10 cellular contexts compared by ENCODE assay signal in the genomic region with DNA sequence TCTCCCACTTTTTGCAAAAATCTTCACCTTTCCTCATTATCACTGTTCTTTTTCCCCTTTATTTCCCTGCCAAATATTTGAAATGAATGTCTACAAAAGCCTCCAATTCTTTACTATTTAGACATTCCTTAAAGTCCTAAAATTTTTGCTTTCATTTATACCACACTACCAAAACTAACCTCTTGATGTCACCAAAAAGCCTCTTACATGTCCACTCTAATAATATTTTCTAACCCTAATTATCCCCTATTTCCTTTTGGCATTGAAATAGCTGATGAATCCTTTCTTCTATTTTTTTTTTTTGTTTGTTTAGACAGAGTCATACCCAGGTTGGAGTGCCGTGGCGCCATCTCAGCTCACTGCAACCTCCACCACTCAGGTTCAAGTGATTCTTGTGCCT. TPM values are rescaled to one million over a fixed set of nuclear protein-coding genes. Genes with fewer than 3 reads are reported as not detected.
A peak's percentile ranks its signal among the peaks of the same experiment; 100 is the strongest.
DNase-seq lines count a peak whose midpoint lies in the region; ATAC-seq, FAIRE-seq and TF ChIP-seq lines count a peak whose summit lies in the region.
"Had no signal": no experiment of that assay in that cellular context is flagged by ENCODE, and none has a peak within 500 bp of the region (broad histone marks: within the 10 kb centered on the region; RNA-seq: fewer than 3 reads in every experiment).

No MANE protein-coding gene starts in this region.

- no peak overlapping the region for H2BK15ac ChIP-seq in IMR-90 (ENCODE audit: low read depth, low read length)

- H3K4me1 ChIP-seq in IMR-90 (ENCODE audit: control insufficient read depth, insufficient read depth, low read length) (no peaks in the 10 kb centered on the region), left lung (no peaks in the 10 kb centered on the region), mucosa of descending colon (ENCODE audit: low read depth) (no peaks in the 10 kb centered on the region)

- FAIRE-seq in TTC549 (lab: Jason Lieb, UNC) = peak; percentile 11

- no peak overlapping the region for H2BK120ac ChIP-seq in IMR-90 (ENCODE audit: low read depth, low read length)

- no peak overlapping the region for H4K5ac ChIP-seq in IMR-90 (ENCODE audit: low read depth, low read length)

- no peak overlapping the region for H2BK5ac ChIP-seq in IMR-90 (ENCODE audit: low read depth, low read length, poor library complexity, severe bottlenecking)

- no TSS peak for BruUV-seq in IMR-90 (replicated peaks; lab: Mats Ljungman, UMichigan)

- H2AK9ac ChIP-seq in IMR-90 (replicated peaks; ENCODE audit: low read depth, low read length, poor library complexity) = no peak overlapping the region

- H3K9me3 ChIP-seq in IMR-90 (ENCODE audit: control insufficient read depth, insufficient read depth, low read length) = no peaks in the 10 kb centered on the region
- no peaks in the 10 kb centered on the region for H3K9me3 ChIP-seq in left lung
- no peaks in the 10 kb centered on the region for H3K9me3 ChIP-seq in mucosa of descending colon

- peak; percentile 54; the same call in 1 of the 2 replicates for ATAC-seq in IMR-90 (ENCODE audit: low read depth)
- peak; percentile 38 for ATAC-seq in left lung
- ATAC-seq in GM18498 (IDR thresholded peaks at IDR 0.05; ENCODE audit: unreplicated experiment) = no peak
- no peak for ATAC-seq in mucosa of descending colon
- ATAC-seq in GM21529 (IDR thresholded peaks at IDR 0.05; ENCODE audit: unreplicated experiment) = no peak

- CTCF ChIA-PET in IMR-90 (lab: Yijun Ruan, JAX) = interaction anchor here (0.6 to 1.9 kb wide), 5 partner anchors 27 to 100 kb away, joined by 3 to 6 read pairs (median 3); no protein-coding TSS in a partner anchor

- no peaks in the 10 kb centered on the region for H3K79me1 ChIP-seq in IMR-90 (ENCODE audit: low read depth in 1 of 2, low read length in 2 of 2)

- no peak overlapping the region for H3K4ac ChIP-seq in IMR-90 (ENCODE audit: low read depth, low read length)

- no peak overlapping the region for H3K4me3 ChIP-seq in IMR-90 (ENCODE audit: insufficient read depth, low read depth, low read length)
- H3K4me3 ChIP-seq in left lung = no peak overlapping the region
- no peak overlapping the region for H3K4me3 ChIP-seq in mucosa of descending colon

- POLR2A ChIA-PET in IMR-90 (lab: Charles Lee; ENCODE audit: unreplicated experiment) = no interaction called here

- H3K27ac ChIP-seq in IMR-90 (ENCODE audit: insufficient read depth, low read length) = no peak overlapping the region
- no peak overlapping the region for H3K27ac ChIP-seq in left lung
- H3K27ac ChIP-seq: HL-60 had no signal

- TF ChIP-seq POLR2A in IMR-90 (IDR thresholded peaks at IDR 0.05; ENCODE audit: low read depth, low read length) = no peak

- H3K9ac ChIP-seq in IMR-90 (ENCODE audit: low read depth, low read length) = no peak overlapping the region

- no peak overlapping the region for H3K4me2 ChIP-seq in IMR-90 (ENCODE audit: low read depth, low read length)

- H4K8ac ChIP-seq in IMR-90 (ENCODE audit: low read depth in 2 of 2, low read length in 2 of 2) = no peak overlapping the region

- dilution Hi-C loops in IMR-90 (cut with HindIII; ENCODE audit: low sequenced_read_pairs, unreplicated experiment) = no loop called here

- H3K23ac ChIP-seq in IMR-90 (ENCODE audit: low read depth, low read length) = no peak overlapping the region

- H3K14ac ChIP-seq in IMR-90 (replicated peaks; ENCODE audit: low read depth, low read length) = no peak overlapping the region

- H3K9me1 ChIP-seq in IMR-90 (ENCODE audit: insufficient read depth, low read length) = no peaks in the 10 kb centered on the region

- H3K18ac ChIP-seq in IMR-90 (ENCODE audit: low read depth, low read length) = no peak overlapping the region

- no peak overlapping the region for H4K91ac ChIP-seq in IMR-90 (ENCODE audit: insufficient read depth, low read depth, low read length)

- TF ChIP-seq CTCF in IMR-90 (conservative IDR thresholded peaks at IDR 0.05; ENCODE audit: low read depth, low read length) = peak; percentile 45
- no peak for TF ChIP-seq CTCF in left lung (IDR thresholded peaks at IDR 0.05)
- no peak for TF ChIP-seq CTCF in mucosa of descending colon (IDR thresholded peaks at IDR 0.05)

- peak; percentile 48 for TF ChIP-seq RAD21 in IMR-90 (IDR thresholded peaks at IDR 0.05; ENCODE audit: low read length)

- H3K56ac ChIP-seq in IMR-90 (ENCODE audit: extremely low read depth, insufficient read depth, low read length) = no peak overlapping the region

- intact Hi-C loops in IMR-90 (cut with micrococcal nuclease) (loop anchor here (1.0 to 10.0 kb wide), 2 partner anchors 69 to 279 kb away; no protein-coding TSS in a partner anchor), left lung (cut with DNase I) (loop anchor here in 1 of 2 donors (5.0 kb wide), 1 partner anchor 72 kb away; no protein-coding TSS in a partner anchor), mucosa of descending colon (cut with DNase I, micrococcal nuclease) (no loop called here)

- in situ Hi-C loops in IMR-90 (cut with MboI; ENCODE audit: low sequenced_read_pairs) = no loop called here

- no peak overlapping the region for H2AK5ac ChIP-seq in IMR-90 (ENCODE audit: low read depth, low read length)

- no peak overlapping the region for H2BK20ac ChIP-seq in IMR-90 (ENCODE audit: low read depth, low read length)

- H4K20me1 ChIP-seq in IMR-90 (ENCODE audit: insufficient read depth, low read length) = no peaks in the 10 kb centered on the region

- H2AFZ ChIP-seq in IMR-90 (replicated peaks; ENCODE audit: low read length, poor library complexity) = no peak overlapping the region

- H3K36me3 ChIP-seq in IMR-90 (ENCODE audit: control insufficient read depth, insufficient read depth, low read length) = no peaks in the 10 kb centered on the region
- H3K36me3 ChIP-seq in left lung = no peaks in the 10 kb centered on the region
- H3K36me3 ChIP-seq in mucosa of descending colon (ENCODE audit: low read depth) = no peaks in the 10 kb centered on the region

- H3K27me3 ChIP-seq in IMR-90 (ENCODE audit: control insufficient read depth, insufficient read depth, low read length) (peaks cover 14% of the 10 kb centered on the region), left lung (peaks cover 4 to 14% of the 10 kb centered on the region in 2 donors)

- no CpG with 5 or more reads among the region's 2 CpGs for WGBS in IMR-90 (ENCODE audit: extremely low coverage in 2 of 2, insufficient read length in 1 of 2), 2 experiments

- DNase-seq in DMS114 treated with DMSO at 0.1 percent for 48 hours (lab: John Stamatoyannopoulos, UW; ENCODE audit: unreplicated experiment) = peak; percentile 24
- DNase-seq in IMR-90 = peak; percentile 23
- DNase-seq in left lung = no peak
- no peak for DNase-seq in C1 segment of cervical spinal cord (lab: John Stamatoyannopoulos, UW)
- no peak for DNase-seq in mucosa of descending colon
- DNase-seq: activated CD4-positive, alpha-beta memory T cell treated with anti-CD3 and anti-CD28 coated beads, Interleukin-2, amount 10 ng/mL, durations not matched to agents 7 days and 5 days had no signal

TF ChIP-seq in IMR-90, 13 proteins besides CTCF, POLR2A, EP300 and RAD21:
- TF ChIP-seq SMC3 (IDR thresholded peaks at IDR 0.05; ENCODE audit: low read depth, low read length) (peak; percentile 36; the same call in 1 of the 2 replicates), CEBPB (IDR thresholded peaks at IDR 0.05; ENCODE audit: low read depth, low read length) (no peak), NFE2L2 (IDR thresholded peaks at IDR 0.05; ENCODE audit: low read depth, low read length) (no peak)

RNA-seq across cellular contexts. Expression of gene NRG2, which starts 32.3 kb away (rescaled TPM):
- total RNA-seq in IMR-90 (2012; rRNA removed) (0.18 TPM in 1 of 2 replicates, not detected in the other), left lung (under 1 TPM; 0.68 to 0.85 TPM), mucosa of descending colon (1 to 10 TPM in 1 of 3 donors, under 1 TPM in 2; 0.52 to 7.3 (median 0.89) TPM)
- not detected in 2 replicates for polyA plus RNA-seq in IMR-90 (2012; rRNA removed)
- polyA plus RNA-seq in IMR-90 (2012; cell fraction: cytosol; rRNA removed) = 0.10 TPM in 1 of 2 replicates, not detected in the other
- 0.07 TPM in 1 of 2 replicates, not detected in the other for polyA plus RNA-seq in IMR-90 (2012; cell fraction: nucleus; rRNA removed; ENCODE audit: low replicate concordance)
- total RNA-seq: activated CD4-positive, alpha-beta memory T cell treated with anti-CD3 and anti-CD28 coated beads, Interleukin-2, amount 10 ng/mL, durations not matched to agents 7 days and 5 days had no signal

RNA-seq across cellular contexts. Expression of gene PURA, which starts 38.5 kb away (rescaled TPM):
- total RNA-seq in IMR-90 (2012; rRNA removed) = 5.6 and 13.9 TPM in 2 replicates
- 3.8 TPM in 2 replicates for polyA plus RNA-seq in IMR-90 (2012; rRNA removed)
- polyA plus RNA-seq in IMR-90 (2012; cell fraction: cytosol; rRNA removed) = 2.7 and 5.0 TPM in 2 replicates
- 3.0 and 3.1 TPM in 2 replicates for polyA plus RNA-seq in IMR-90 (2012; cell fraction: nucleus; rRNA removed; ENCODE audit: low replicate concordance)
- 10 to 100 TPM; 25.0 TPM for total RNA-seq in left lung
- total RNA-seq in mucosa of descending colon = 10 to 100 TPM; 17.3 to 49.4 (median 18.4) TPM

RNA-seq across cellular contexts. Expression of gene IGIP, which starts 50.4 kb away (rescaled TPM):
- total RNA-seq in IMR-90 (2012; rRNA removed) = 5.0 and 6.7 TPM in 2 replicates
- polyA plus RNA-seq in IMR-90 (2012; rRNA removed) = 0.83 and 1.2 TPM in 2 replicates
- polyA plus RNA-seq in IMR-90 (2012; cell fraction: cytosol; rRNA removed) = 0.16 and 0.32 TPM in 2 replicates
- polyA plus RNA-seq in IMR-90 (2012; cell fraction: nucleus; rRNA removed; ENCODE audit: low replicate concordance) = 0.65 and 4.4 TPM in 2 replicates
- 10 to 100 TPM; 11.6 to 13.7 TPM for total RNA-seq in left lung
- 10 to 100 TPM in 1 of 3 donors, 1 to 10 TPM in 2; 8.1 to 25.1 (median 9.8) TPM for total RNA-seq in mucosa of descending colon

Comparison
In these comparisons a context has a peak if more than half of its experiments do, and no peak if none do; other contexts are left out.
1. DNase-seq: peak in DMS114 treated with DMSO at 0.1 percent for 48 hours (single experiment) and IMR-90 (single experiment); none in left lung (0 of 2), C1 segment of cervical spinal cord (0 of 14) and mucosa of descending colon (0 of 3).
2. ATAC-seq: peak in IMR-90 (single experiment) and left lung (single experiment); none in GM18498 (single experiment), mucosa of descending colon (single experiment) and GM21529 (single experiment).